10 cellular contexts compared by ENCODE assay signal in genomic region chr7:130899071-130899451, GRCh38.
DNase-seq lines count a peak whose midpoint lies in the region; ATAC-seq and TF ChIP-seq lines count a peak whose summit lies in the region.
"Had no signal": no experiment of that assay in that cellular context is flagged by ENCODE, and none has a peak within 500 bp of the region (broad histone marks: within the 10 kb centered on the region; RNA-seq: fewer than 3 reads in every experiment).

No MANE protein-coding gene starts in this region.

- H3K9me2 ChIP-seq in PC-3 (replicated peaks; ENCODE audit: low read length) = no peaks in the 10 kb centered on the region

- H3K4me2 ChIP-seq in PC-3 (ENCODE audit: low read length) (peak overlapping the region; percentile 71; the same call in 1 of the 2 replicates), skeletal muscle satellite cell (ENCODE audit: low read length) (no peak overlapping the region)

- DNase-seq in Caco-2 (no peak), PC-3 (peak; percentile 14), DMS 273 (lab: John Stamatoyannopoulos, UW; ENCODE audit: unreplicated experiment) (no peak), RPMI8226 (no peak), NCI-H1092 (lab: John Stamatoyannopoulos, UW) (no peak)
- DNase-seq: NCI-H2107, SHP77 had no signal

- peaks cover 47% of the 10 kb centered on the region for H3K4me1 Mint-ChIP-seq in Caco-2 (ENCODE audit: low read depth, unreplicated experiment)

- BruUV-seq in Caco-2 (replicated peaks; lab: Mats Ljungman, UMichigan) = no TSS peak
- BruUV-seq in PC-3 (replicated peaks; lab: Mats Ljungman, UMichigan) = no TSS peak

- CTCF ChIA-PET in Caco-2 (lab: Charles Lee) = interaction anchor here (0.6 to 1.6 kb wide), 7 partner anchors 16 to 1256 kb away, joined by 3 to 9 read pairs (median 4); no protein-coding TSS in a partner anchor
- CTCF ChIA-PET in PC-3 (lab: Charles Lee) = no interaction called here

- peaks cover 99% of the 10 kb centered on the region for H3K79me2 ChIP-seq in PC-3 (ENCODE audit: low read length)

- H4K20me1 ChIP-seq in PC-3 (ENCODE audit: low read length) = peaks cover 35% of the 10 kb centered on the region

- TF ChIP-seq CTCF in Caco-2 (IDR thresholded peaks at IDR 0.05; ENCODE audit: insufficient read depth in 1 of 2, low read depth in 1 of 2, low read length in 1 of 2, severe bottlenecking in 1 of 2, unreplicated experiment in 1 of 2) (no peak), PC-3 (conservative IDR thresholded peaks at IDR 0.05; ENCODE audit: low read depth, low read length) (no peak)

- peak overlapping the region; percentile 47 for H3K4me3 Mint-ChIP-seq in Caco-2 (ENCODE audit: unreplicated experiment)
- H3K4me3 Mint-ChIP-seq: neural crest cell had no signal

- no peaks in the 10 kb centered on the region for H3K27me3 Mint-ChIP-seq in Caco-2 (ENCODE audit: insufficient read depth, unreplicated experiment)

- H3K27ac ChIP-seq in PC-3 (ENCODE audit: low read length) = peak overlapping the region; percentile 92
- peak overlapping the region; percentile 26 for H3K27ac ChIP-seq in duodenal mucosa (ENCODE audit: low read depth, low read length)

- peaks cover 52% of the 10 kb centered on the region for H3K36me3 Mint-ChIP-seq in Caco-2 (ENCODE audit: insufficient read depth, unreplicated experiment)

- H3K27me3 ChIP-seq in Caco-2 (replicated peaks; ENCODE audit: control insufficient read depth, insufficient read depth, low read length) (no peaks in the 10 kb centered on the region), PC-3 (ENCODE audit: low read length) (no peaks in the 10 kb centered on the region), duodenal mucosa (ENCODE audit: control insufficient read depth in 1 of 2, insufficient read depth in 2 of 2, low read length in 2 of 2) (no peaks in the 10 kb centered on the region), skeletal muscle satellite cell (ENCODE audit: control insufficient read depth, insufficient read depth, low read length) (no peaks in the 10 kb centered on the region)

- POLR2A ChIA-PET in Caco-2 (lab: Charles Lee) = interaction anchor here (1.4 to 1.7 kb wide), 2 partner anchors 13 to 42 kb away, joined by 7 to 15 read pairs; no protein-coding TSS in a partner anchor
- POLR2A ChIA-PET in PC-3 (lab: Charles Lee; ENCODE audit: unreplicated experiment) = interaction anchor here (0.8 kb wide), 1 partner anchor 41 kb away, joined by 4 read pairs; no protein-coding TSS in a partner anchor

- no peaks in the 10 kb centered on the region for H3K36me3 ChIP-seq in Caco-2 (ENCODE audit: control insufficient read depth, insufficient read depth, low read length)
- H3K36me3 ChIP-seq in PC-3 (ENCODE audit: low read depth, low read length) = peaks cover 69% of the 10 kb centered on the region
- peaks cover 8 to 21% of the 10 kb centered on the region in 2 donors for H3K36me3 ChIP-seq in duodenal mucosa (ENCODE audit: control insufficient read depth in 1 of 2, insufficient read depth in 2 of 2, low read length in 2 of 2)
- peaks cover 93% of the 10 kb centered on the region for H3K36me3 ChIP-seq in skeletal muscle satellite cell (ENCODE audit: insufficient read depth, low read length)

- peak overlapping the region; percentile 50 for H3K27ac Mint-ChIP-seq in Caco-2 (ENCODE audit: unreplicated experiment)

- ATAC-seq in PC-3 = no peak

- H3K9ac ChIP-seq in PC-3 (ENCODE audit: low read length) = no peak overlapping the region
- H3K9ac ChIP-seq in duodenal mucosa (ENCODE audit: low read depth in 1 of 2, low read length in 2 of 2) = peak overlapping the region; percentile 16 to 50
- H3K9ac ChIP-seq in skeletal muscle satellite cell (ENCODE audit: low read depth, low read length) = peak overlapping the region; percentile 7

- H3K9me3 Mint-ChIP-seq in Caco-2 (ENCODE audit: unreplicated experiment) = no peaks in the 10 kb centered on the region

- H3K4me1 ChIP-seq in Caco-2 (peaks cover 55% of the 10 kb centered on the region), PC-3 (ENCODE audit: insufficient read depth, low read length) (peaks cover 97% of the 10 kb centered on the region), duodenal mucosa (ENCODE audit: control insufficient read depth in 1 of 2, insufficient read depth in 2 of 2, low read length in 2 of 2) (peaks cover 88 to 91% of the 10 kb centered on the region in 2 donors), skeletal muscle satellite cell (ENCODE audit: control insufficient read depth, insufficient read depth, low read length) (peaks cover 95% of the 10 kb centered on the region)

- H3K9me3 ChIP-seq in Caco-2 = no peaks in the 10 kb centered on the region
- H3K9me3 ChIP-seq in PC-3 (ENCODE audit: low read length) = no peaks in the 10 kb centered on the region
- H3K9me3 ChIP-seq in duodenal mucosa (ENCODE audit: control insufficient read depth in 1 of 2, low read length in 2 of 2) = no peaks in the 10 kb centered on the region
- no peaks in the 10 kb centered on the region for H3K9me3 ChIP-seq in skeletal muscle satellite cell (replicated peaks; ENCODE audit: low read length)

- H3F3A ChIP-seq in PC-3 (ENCODE audit: low read length, unreplicated experiment) = peaks cover 63% of the 10 kb centered on the region

- no peak overlapping the region for H2AFZ ChIP-seq in PC-3 (ENCODE audit: low read length)

- intact Hi-C loops in Caco-2 (cut with micrococcal nuclease; ENCODE audit: unreplicated experiment) (loop anchor here (1.0 to 5.0 kb wide), 4 partner anchors 13 to 63 kb away; no protein-coding TSS in a partner anchor), PC-3 (cut with micrococcal nuclease) (no loop called here)

- H3K4me3 ChIP-seq in Caco-2 (ENCODE audit: low read depth, low read length) (no peak overlapping the region), PC-3 (ENCODE audit: low read length) (no peak overlapping the region), duodenal mucosa (ENCODE audit: low read depth in 1 of 2, low read length in 2 of 2) (peak overlapping the region; percentile 11 to 46), skeletal muscle satellite cell (ENCODE audit: low read length) (no peak overlapping the region)

Comparison
In these comparisons a context has a peak if more than half of its experiments do, and no peak if none do; other contexts are left out.
1. H3K4me3 ChIP-seq: peak in duodenal mucosa (2 of 2); none in Caco-2 (single experiment), PC-3 (single experiment) and skeletal muscle satellite cell (single experiment).